Comparison of ENCODE assay signal across 8 cellular contexts in the genomic region with DNA sequence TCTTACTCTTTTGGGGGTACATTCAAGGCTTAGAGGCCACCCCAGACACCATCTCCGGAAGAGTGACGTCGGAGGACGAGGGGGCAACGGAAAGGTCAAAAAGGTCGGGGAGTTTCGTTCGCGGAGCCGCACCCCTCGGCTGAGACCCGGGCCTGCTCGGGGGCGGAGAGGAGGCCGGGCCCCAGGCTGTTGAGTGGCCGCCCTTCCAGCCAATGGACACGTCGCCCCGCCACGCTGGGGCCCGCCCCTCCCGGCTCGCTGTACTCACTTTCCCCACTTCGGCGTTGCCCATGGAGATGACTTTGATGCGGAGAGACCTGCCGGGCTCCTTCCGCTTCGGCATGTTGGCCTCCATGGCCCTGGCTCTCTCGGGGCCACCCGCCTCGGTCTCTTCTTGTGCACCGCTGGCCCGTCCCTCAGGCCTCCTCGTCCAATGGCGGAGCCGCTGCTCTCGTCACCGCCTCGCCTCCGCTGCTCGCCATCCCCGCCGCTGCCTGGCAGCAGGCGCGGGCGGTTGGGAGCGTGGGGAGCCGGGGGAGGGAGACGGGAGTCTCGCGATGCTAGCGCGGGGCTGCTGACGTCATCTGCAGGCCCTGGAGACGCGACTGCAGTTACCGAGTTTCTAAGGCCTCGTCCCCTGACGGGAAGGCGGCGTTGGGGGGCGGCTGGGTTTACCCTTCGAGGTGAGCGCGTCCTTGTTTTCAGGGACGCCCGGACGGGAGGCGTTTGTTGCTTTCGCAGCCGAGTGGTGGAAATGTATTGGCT. TPM values are rescaled to one million over a fixed set of nuclear protein-coding genes. Genes with fewer than 3 reads are reported as not detected.
A peak's percentile ranks its signal among the peaks of the same experiment; 100 is the strongest.
DNase-seq lines count a peak whose midpoint lies in the region; ATAC-seq lines count a peak whose summit lies in the region.

A gene (minus strand): TSS at position 406 of the 765 bp plus-strand sequence. CDS start 51 bp downstream, at position 355.

- no peaks in the 10 kb centered on the region for H3K27me3 Mint-ChIP-seq in activated CD4-positive, alpha-beta T cell treated with anti-CD3 and anti-CD28 coated beads, Interleukin-2, amount 10 ng/mL, durations not matched to agents 7 days and 5 days

- peak within 1 kb of the TSS; percentile 97 for H3K4me3 Mint-ChIP-seq in activated CD4-positive, alpha-beta T cell treated with anti-CD3 and anti-CD28 coated beads, Interleukin-2, amount 10 ng/mL, durations not matched to agents 7 days and 5 days

- ATAC-seq in GM19351 (IDR thresholded peaks at IDR 0.05; ENCODE audit: unreplicated experiment), result peak; percentile 89
- peak; percentile 87 for ATAC-seq in HG03520 (IDR thresholded peaks at IDR 0.05; ENCODE audit: unreplicated experiment)

- peaks cover 5% of the 10 kb centered on the region for H3K36me3 Mint-ChIP-seq in activated CD4-positive, alpha-beta T cell treated with anti-CD3 and anti-CD28 coated beads, Interleukin-2, amount 10 ng/mL, durations not matched to agents 7 days and 5 days (ENCODE audit: low read depth)

- DNase-seq in C1 segment of cervical spinal cord (lab: John Stamatoyannopoulos, UW) (peak; percentile 92 to 100 (median 98)), NCI-H526 treated with DMSO at 0.1 percent for 48 hours (lab: John Stamatoyannopoulos, UW) (peak; percentile 96), cortex of kidney (lab: John Stamatoyannopoulos, UW) (peak; percentile 99), left kidney (ENCODE audit: low read depth, low spot score) (peak; percentile 99)
- peak; percentile 97 for DNase-seq in activated CD4-positive, alpha-beta T cell treated with anti-CD3 and anti-CD28 coated beads, Interleukin-2, amount 10 ng/mL, durations not matched to agents 7 days and 5 days
- DNase-seq in stimulated activated CD4-positive, alpha-beta T cell treated with anti-CD3 and anti-CD28 coated beads, Interleukin-1b, Interleukin-23, amount 100 ng/mL, for 48 hours, result peak; percentile 97

- H3K4me1 Mint-ChIP-seq in activated CD4-positive, alpha-beta T cell treated with anti-CD3 and anti-CD28 coated beads, Interleukin-2, amount 10 ng/mL, durations not matched to agents 7 days and 5 days, result peaks cover 19% of the 10 kb centered on the region

- H3K27ac Mint-ChIP-seq in activated CD4-positive, alpha-beta T cell treated with anti-CD3 and anti-CD28 coated beads, Interleukin-2, amount 10 ng/mL, durations not matched to agents 7 days and 5 days, result peak within 1 kb of the TSS; percentile 100

- CTCF ChIA-PET in activated CD4-positive, alpha-beta T cell treated with anti-CD3 and anti-CD28 coated beads, Interleukin-2, amount 10 ng/mL, durations not matched to agents 7 days and 5 days (lab: Charles Lee), result no interaction called here

- H3K9me3 Mint-ChIP-seq in activated CD4-positive, alpha-beta T cell treated with anti-CD3 and anti-CD28 coated beads, Interleukin-2, amount 10 ng/mL, durations not matched to agents 7 days and 5 days, result no peaks in the 10 kb centered on the region

- POLR2A ChIA-PET in activated CD4-positive, alpha-beta T cell treated with anti-CD3 and anti-CD28 coated beads, Interleukin-2, amount 10 ng/mL, durations not matched to agents 7 days and 5 days (lab: Charles Lee), result interaction anchor here (0.7 kb wide), 1 partner anchor 190 kb away, joined by 3 read pairs; no protein-coding TSS in a partner anchor

RNA-seq across cellular contexts. Expression of the gene that starts here (rescaled TPM):
- total RNA-seq in activated CD4-positive, alpha-beta T cell treated with anti-CD3 and anti-CD28 coated beads, Interleukin-2, amount 10 ng/mL, durations not matched to agents 7 days and 5 days, result 1 to 10 TPM; 6.0 to 7.7 TPM

Comparison
In these comparisons a context has a peak if more than half of its experiments do, and no peak if none do; other contexts are left out.
1. Peak in every context shown above with its lines: DNase-seq and ATAC-seq.